Comparison of ENCODE assay signal across 14 cellular contexts in the genomic region with DNA sequence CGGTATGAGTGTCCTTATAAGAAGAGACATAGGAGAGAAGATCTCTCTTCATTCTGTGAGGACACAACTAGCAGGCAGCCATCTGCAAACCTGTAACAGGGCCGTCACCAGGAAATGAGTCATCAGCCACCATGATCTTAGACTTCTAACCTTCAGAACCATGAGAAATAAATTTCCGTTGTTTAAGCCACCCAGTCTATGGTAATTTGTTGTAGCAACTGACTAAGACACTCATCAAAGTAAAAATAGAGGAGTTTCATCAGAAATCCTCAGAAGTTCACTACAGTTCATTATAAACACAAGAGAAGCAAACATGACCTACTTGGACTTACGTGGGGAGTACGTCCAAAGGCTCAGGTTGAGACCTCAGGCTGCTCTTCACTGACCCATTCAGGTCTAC.
A peak's percentile ranks its signal among the peaks of the same experiment; 100 is the strongest.
DNase-seq lines count a peak whose midpoint lies in the region; ATAC-seq, FAIRE-seq and TF ChIP-seq lines count a peak whose summit lies in the region.
"Had no signal": no experiment of that assay in that cellular context is flagged by ENCODE, and none has a peak within 500 bp of the region (broad histone marks: within the 10 kb centered on the region; RNA-seq: fewer than 3 reads in every experiment).

No MANE protein-coding gene starts in this region.

- peaks cover 3% of the 10 kb centered on the region for H3K9me3 ChIP-seq in DND-41 (ENCODE audit: insufficient read depth, low read length, severe bottlenecking)
- H3K9me3 ChIP-seq in astrocyte (ENCODE audit: insufficient read depth, low read depth, low read length): no peaks in the 10 kb centered on the region
- H3K9me3 ChIP-seq in hepatocyte (ENCODE audit: low read depth): no peaks in the 10 kb centered on the region

- H3K27me3 Mint-ChIP-seq in astrocyte (ENCODE audit: low read depth, unreplicated experiment) (no peaks in the 10 kb centered on the region), T-cell (no peaks in the 10 kb centered on the region)
- H3K27me3 Mint-ChIP-seq: central memory CD8-positive, alpha-beta T cell; stimulated activated naive CD8-positive, alpha-beta T cell treated with anti-CD3 and anti-CD28 coated beads, Interleukin-15, Interleukin-2, amounts not matched to agents 100 ng/mL and 50 ng/mL, for 24 hours had no signal

- H2AFZ ChIP-seq in DND-41 (ENCODE audit: low read depth, low read length) (peak overlapping the region; percentile 49), astrocyte (ENCODE audit: low read depth, low read length) (peak overlapping the region; percentile 3), hepatocyte (no peak overlapping the region)

- H3K27ac Mint-ChIP-seq in astrocyte (ENCODE audit: unreplicated experiment): peak overlapping the region; percentile 75
- H3K27ac Mint-ChIP-seq in T-cell: no peak overlapping the region
- H3K27ac Mint-ChIP-seq: stimulated activated naive CD8-positive, alpha-beta T cell treated with anti-CD3 and anti-CD28 coated beads, Interleukin-15, Interleukin-2, amounts not matched to agents 100 ng/mL and 50 ng/mL, for 24 hours had no signal

- no peak overlapping the region for H2BK15ac ChIP-seq in mesendoderm (replicated peaks; ENCODE audit: low read depth)

- no peak overlapping the region for H4K8ac ChIP-seq in mesendoderm (ENCODE audit: low read depth, low read length)

- H4K5ac ChIP-seq in mesendoderm (ENCODE audit: low read length): no peak overlapping the region

- H3K9me2 ChIP-seq in hepatocyte (replicated peaks; ENCODE audit: insufficient read depth): no peaks in the 10 kb centered on the region

- H3K4me1 Mint-ChIP-seq in astrocyte (ENCODE audit: low read depth, unreplicated experiment) (peaks cover 9% of the 10 kb centered on the region), T-cell (no peaks in the 10 kb centered on the region)
- H3K4me1 Mint-ChIP-seq: central memory CD8-positive, alpha-beta T cell had no signal

- TF ChIP-seq CTCF in DND-41 (IDR thresholded peaks at IDR 0.05; ENCODE audit: borderline replicate concordance, extremely low read depth, low read length, poor library complexity, severe bottlenecking) (no peak), astrocyte (IDR thresholded peaks at IDR 0.05; ENCODE audit: insufficient read depth, low read depth, low read length) (no peak), hepatocyte (IDR thresholded peaks at IDR 0.05; ENCODE audit: poor library complexity) (no peak)

- H3K27ac ChIP-seq in DND-41 (ENCODE audit: low read length) (peak overlapping the region; percentile 56), astrocyte (ENCODE audit: low read depth, low read length) (peak overlapping the region; percentile 83), mesendoderm (ENCODE audit: low read depth, low read length) (no peak overlapping the region), hepatocyte (no peak overlapping the region)

- H3K9me3 Mint-ChIP-seq in astrocyte (ENCODE audit: unreplicated experiment) (peaks cover 1% of the 10 kb centered on the region), T-cell (peaks cover 0 to 21% (median 5%) of the 10 kb centered on the region in 3 donors)
- H3K9me3 Mint-ChIP-seq: H9 had no signal

- no peak overlapping the region for H3K4ac ChIP-seq in mesendoderm (ENCODE audit: low read depth, low read length)

- H2BK5ac ChIP-seq in mesendoderm (ENCODE audit: low read length): no peak overlapping the region

- H3K27me3 ChIP-seq in DND-41 (ENCODE audit: insufficient read depth, low read length, poor library complexity) (no peaks in the 10 kb centered on the region), astrocyte (ENCODE audit: insufficient read depth, low read length) (no peaks in the 10 kb centered on the region), mesendoderm (ENCODE audit: insufficient read depth, low read length, poor library complexity) (no peaks in the 10 kb centered on the region), hepatocyte (no peaks in the 10 kb centered on the region)

- no peak overlapping the region for H3K56ac ChIP-seq in mesendoderm (ENCODE audit: low read length)

- no peak overlapping the region for H3K9ac ChIP-seq in DND-41 (ENCODE audit: low read depth, low read length)
- peak overlapping the region; percentile 53 for H3K9ac ChIP-seq in astrocyte (ENCODE audit: low read length)
- no peak overlapping the region for H3K9ac ChIP-seq in mesendoderm (ENCODE audit: low read length)

- H3K79me1 ChIP-seq in mesendoderm (ENCODE audit: low read length): no peaks in the 10 kb centered on the region

- peaks cover 16% of the 10 kb centered on the region for H3K4me1 ChIP-seq in DND-41 (ENCODE audit: insufficient read depth, low read length)
- peaks cover 17% of the 10 kb centered on the region for H3K4me1 ChIP-seq in astrocyte (ENCODE audit: insufficient read depth, low read length)
- no peaks in the 10 kb centered on the region for H3K4me1 ChIP-seq in mesendoderm (ENCODE audit: control insufficient read depth, low read depth, low read length)
- no peaks in the 10 kb centered on the region for H3K4me1 ChIP-seq in hepatocyte (ENCODE audit: insufficient read depth)

- H3K4me3 Mint-ChIP-seq in astrocyte (ENCODE audit: unreplicated experiment) (no peak overlapping the region), T-cell (no peak overlapping the region)
- H3K4me3 Mint-ChIP-seq: central memory CD8-positive, alpha-beta T cell; H9; stimulated activated naive CD8-positive, alpha-beta T cell treated with anti-CD3 and anti-CD28 coated beads, Interleukin-15, Interleukin-2, amounts not matched to agents 100 ng/mL and 50 ng/mL, for 24 hours had no signal

- H3K36me3 ChIP-seq in DND-41 (ENCODE audit: insufficient read depth, low read length) (no peaks in the 10 kb centered on the region), astrocyte (ENCODE audit: insufficient read depth, low read length) (no peaks in the 10 kb centered on the region), mesendoderm (ENCODE audit: control insufficient read depth, insufficient read depth, low read length) (no peaks in the 10 kb centered on the region), hepatocyte (replicated peaks; ENCODE audit: insufficient read depth, low read depth) (no peaks in the 10 kb centered on the region)

- CTCF ChIA-PET in T-cell (lab: Charles Lee): no interaction called here

- peak; percentile 34 for FAIRE-seq in astrocyte (lab: Jason Lieb, UNC)
- FAIRE-seq in frontal cortex (lab: Jason Lieb, UNC): no peak

- no CpG with 5 or more reads among the region's 5 CpGs for WGBS in mesendoderm (ENCODE audit: extremely low coverage, insufficient coverage, low lambda C conversion rate)
- 78% methylated on average over 5 of the region's 5 CpGs for WGBS in hepatocyte (ENCODE audit: low lambda C conversion rate, missing lambda C conversion rate)

- POLR2A ChIA-PET in T-cell (lab: Charles Lee): interaction anchor here in 1 of 2 donors (0.6 kb wide), 1 partner anchor 213 kb away, joined by 3 read pairs; no protein-coding TSS in a partner anchor

- ATAC-seq in DND-41 (ENCODE audit: insufficient read depth, low read depth) (peak; percentile 85), HG03280 (IDR thresholded peaks at IDR 0.05; ENCODE audit: unreplicated experiment) (peak; percentile 55), T-cell (replicated peaks in 1 of 4) (no peak), HG03520 (IDR thresholded peaks at IDR 0.05; ENCODE audit: unreplicated experiment) (no peak)

- H3K18ac ChIP-seq in mesendoderm (ENCODE audit: low read length): no peak overlapping the region

- H3K79me2 ChIP-seq in DND-41 (ENCODE audit: insufficient read depth, low read length) (no peaks in the 10 kb centered on the region), astrocyte (ENCODE audit: insufficient read depth, low read length) (no peaks in the 10 kb centered on the region), mesendoderm (ENCODE audit: control insufficient read depth, insufficient read depth, low read length) (no peaks in the 10 kb centered on the region), hepatocyte (no peaks in the 10 kb centered on the region)

- no peak overlapping the region for H2AK5ac ChIP-seq in mesendoderm (ENCODE audit: low read length)

- H2BK120ac ChIP-seq in mesendoderm (ENCODE audit: low read depth, low read length): no peak overlapping the region

- no peak overlapping the region for H3K4me2 ChIP-seq in DND-41 (ENCODE audit: insufficient read depth, low read length)
- peak overlapping the region; percentile 43 for H3K4me2 ChIP-seq in astrocyte (ENCODE audit: low read length)
- H3K4me2 ChIP-seq in mesendoderm (ENCODE audit: low read length): no peak overlapping the region
- no peak overlapping the region for H3K4me2 ChIP-seq in hepatocyte

- no peak overlapping the region for H3K23ac ChIP-seq in mesendoderm (ENCODE audit: low read length)

- H3K36me3 Mint-ChIP-seq in astrocyte (ENCODE audit: low read depth, unreplicated experiment): peaks cover 8% of the 10 kb centered on the region
- H3K36me3 Mint-ChIP-seq in T-cell: no peaks in the 10 kb centered on the region

- H3K4me3 ChIP-seq in DND-41 (ENCODE audit: low read depth in 1 of 2, low read length in 2 of 2) (no peak overlapping the region), astrocyte (ENCODE audit: insufficient read depth, low read depth, low read length) (no peak overlapping the region), mesendoderm (ENCODE audit: low read length) (no peak overlapping the region), hepatocyte (no peak overlapping the region)

- no peaks in the 10 kb centered on the region for H4K20me1 ChIP-seq in DND-41 (ENCODE audit: insufficient read depth, low read length)
- no peaks in the 10 kb centered on the region for H4K20me1 ChIP-seq in astrocyte (ENCODE audit: insufficient read depth, low read length)
- H4K20me1 ChIP-seq in hepatocyte (ENCODE audit: insufficient read depth, poor library complexity, severe bottlenecking): no peaks in the 10 kb centered on the region

- peak; percentile 39 for DNase-seq in DND-41
- peak; percentile 85 for DNase-seq in astrocyte (ENCODE audit: low read depth)
- DNase-seq in mesendoderm: peak; percentile 10
- no peak for DNase-seq in frontal cortex (ENCODE audit: low spot score in 2 of 2)
- no peak for DNase-seq in T-cell
- DNase-seq in hepatocyte (ENCODE audit: low spot score): no peak
- DNase-seq: activated T-cell treated with anti-CD3 and anti-CD28 coated beads for 4 hours, H9, hypothalamus, NCI-H1417 treated with DMSO at 0.1 percent for 48 hours had no signal

Comparison
In these comparisons a context has a peak if more than half of its experiments do, and no peak if none do; other contexts are left out.
1. ATAC-seq: peak in DND-41 (single experiment) and HG03280 (single experiment); none in T-cell (0 of 4) and HG03520 (single experiment).
2. DNase-seq: peak in DND-41 (single experiment), astrocyte (single experiment) and mesendoderm (single experiment); none in frontal cortex (0 of 2), T-cell (0 of 34) and hepatocyte (single experiment).
3. H3K27ac ChIP-seq: peak in DND-41 (single experiment) and astrocyte (single experiment); none in mesendoderm (single experiment) and hepatocyte (single experiment).